ENCODE assay signal across 17 cellular contexts in genomic region chr9:27382308-27382707, GRCh38.
"Had no signal": no experiment of that assay in that cellular context is flagged by ENCODE, and none has a peak within 500 bp of the region (broad histone marks: within the 10 kb centered on the region; RNA-seq: fewer than 3 reads in every experiment).

No MANE protein-coding gene starts in this region.

- H3K36me3 Mint-ChIP-seq: activated naive CD4-positive, alpha-beta T cell treated with anti-CD3 and anti-CD28 coated beads, Interleukin-2, amount 50 U/mL, for 24 hours; naive thymus-derived CD8-positive, alpha-beta T cell had no signal

- H3K27me3 ChIP-seq: brain microvascular endothelial cell, dorsolateral prefrontal cortex, esophagus squamous epithelium, sigmoid colon had no signal

- H3K27ac ChIP-seq: brain microvascular endothelial cell, esophagus squamous epithelium, prostate gland, sigmoid colon had no signal

- ATAC-seq: activated CD4-positive, CD25-positive, alpha-beta regulatory T cell treated with anti-CD3 and anti-CD28 coated beads, Interleukin-2, amount 50 U/mL, for 24 hours; naive thymus-derived CD8-positive, alpha-beta T cell; stimulated activated naive CD8-positive, alpha-beta T cell treated with anti-CD3 and anti-CD28 coated beads, Interleukin-15, Interleukin-2, amounts not matched to agents 100 U/mL and 50 U/mL, for 24 hours had no signal

- H3K27ac Mint-ChIP-seq: activated naive CD4-positive, alpha-beta T cell treated with anti-CD3 and anti-CD28 coated beads, Interleukin-2, amount 50 U/mL, for 24 hours; naive thymus-derived CD8-positive, alpha-beta T cell; T-helper 2 cell treated with Interferon-gamma antibody and Interleukin-4, amounts not matched to agents 5 μg/mL and 100 μg/mL, for 36 hours had no signal

- DNase-seq: activated CD4-positive, alpha-beta T cell treated with anti-CD3 and anti-CD28 coated beads, Interleukin-2, amount 50 U/mL, for 4 hours; activated T-cell treated with anti-CD3 and anti-CD28 coated beads, Interleukin-2, amount 50 U/mL, for 1 hour; brain microvascular endothelial cell; dorsolateral prefrontal cortex; esophagus squamous epithelium; foreskin melanocyte; kidney; midbrain; naive thymus-derived CD8-positive, alpha-beta T cell; occipital lobe; sigmoid colon; stimulated activated CD4-positive, alpha-beta T cell treated with anti-CD3 and anti-CD28 coated beads, Interleukin-12 subunit alpha, Interleukin-12 subunit beta, amount 100 ng/mL, for 4 hours; stimulated activated naive CD8-positive, alpha-beta T cell treated with anti-CD3 and anti-CD28 coated beads, Interleukin-15, Interleukin-2, amounts not matched to agents 100 U/mL and 50 U/mL, for 24 hours had no signal

- H3K9me3 Mint-ChIP-seq: activated naive CD4-positive, alpha-beta T cell treated with anti-CD3 and anti-CD28 coated beads, Interleukin-2, amount 50 U/mL, for 24 hours; naive thymus-derived CD8-positive, alpha-beta T cell; T-helper 2 cell treated with Interferon-gamma antibody and Interleukin-4, amounts not matched to agents 5 μg/mL and 100 μg/mL, for 36 hours had no signal

- H3K4me3 ChIP-seq: dorsolateral prefrontal cortex, esophagus squamous epithelium, prostate gland, sigmoid colon had no signal

- H3K36me3 ChIP-seq: brain microvascular endothelial cell, esophagus squamous epithelium, prostate gland, sigmoid colon had no signal

- H3K27me3 Mint-ChIP-seq: activated naive CD4-positive, alpha-beta T cell treated with anti-CD3 and anti-CD28 coated beads, Interleukin-2, amount 50 U/mL, for 24 hours; naive thymus-derived CD8-positive, alpha-beta T cell had no signal

- FAIRE-seq: kidney had no signal

- H3K4me1 ChIP-seq: prostate gland had no signal

- H3K9me3 ChIP-seq: esophagus squamous epithelium, prostate gland, sigmoid colon had no signal

- H3K4me3 Mint-ChIP-seq: activated naive CD4-positive, alpha-beta T cell treated with anti-CD3 and anti-CD28 coated beads, Interleukin-2, amount 50 U/mL, for 24 hours; naive thymus-derived CD8-positive, alpha-beta T cell; T-helper 2 cell treated with Interferon-gamma antibody and Interleukin-4, amounts not matched to agents 5 μg/mL and 100 μg/mL, for 36 hours had no signal
